ENCODE assay signal across 1 cellular context in the genomic region with DNA sequence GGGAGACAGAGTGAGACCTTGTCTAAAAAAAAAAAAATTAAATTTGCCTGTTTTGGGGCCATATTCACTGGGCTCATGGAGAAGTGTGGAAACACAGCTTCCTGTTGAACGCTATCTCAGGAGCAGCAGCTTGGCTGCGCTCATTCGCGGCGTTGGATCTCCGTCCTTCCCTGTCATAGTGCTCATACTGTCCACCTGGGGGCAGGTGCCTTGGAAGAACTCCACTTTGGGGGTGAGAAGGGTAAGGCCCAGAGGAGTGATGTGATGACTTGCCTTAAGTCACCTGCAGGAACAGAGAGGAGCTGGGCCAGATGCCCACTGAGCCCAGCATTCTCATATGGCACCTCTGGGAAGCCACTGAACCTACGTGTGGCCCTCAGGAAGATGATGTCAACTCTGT.
TF ChIP-seq lines count a peak whose summit lies in the region.

No MANE protein-coding gene starts in this region.

TF ChIP-seq in HepG2, 621 proteins besides CTCF, POLR2A, EP300 and RAD21:
- TF ChIP-seq, protein P1, sequence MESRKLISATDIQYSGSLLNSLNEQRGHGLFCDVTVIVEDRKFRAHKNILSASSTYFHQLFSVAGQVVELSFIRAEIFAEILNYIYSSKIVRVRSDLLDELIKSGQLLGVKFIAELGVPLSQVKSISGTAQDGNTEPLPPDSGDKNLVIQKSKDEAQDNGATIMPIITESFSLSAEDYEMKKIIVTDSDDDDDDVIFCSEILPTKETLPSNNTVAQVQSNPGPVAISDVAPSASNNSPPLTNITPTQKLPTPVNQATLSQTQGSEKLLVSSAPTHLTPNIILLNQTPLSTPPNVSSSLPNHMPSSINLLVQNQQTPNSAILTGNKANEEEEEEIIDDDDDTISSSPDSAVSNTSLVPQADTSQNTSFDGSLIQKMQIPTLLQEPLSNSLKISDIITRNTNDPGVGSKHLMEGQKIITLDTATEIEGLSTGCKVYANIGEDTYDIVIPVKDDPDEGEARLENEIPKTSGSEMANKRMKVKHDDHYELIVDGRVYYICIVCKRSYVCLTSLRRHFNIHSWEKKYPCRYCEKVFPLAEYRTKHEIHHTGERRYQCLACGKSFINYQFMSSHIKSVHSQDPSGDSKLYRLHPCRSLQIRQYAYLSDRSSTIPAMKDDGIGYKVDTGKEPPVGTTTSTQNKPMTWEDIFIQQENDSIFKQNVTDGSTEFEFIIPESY (CRISPR knock-in tag; IDR thresholded peaks at IDR 0.05): peak; percentile 80
- TF ChIP-seq ZNF598 (CRISPR knock-in tag; IDR thresholded peaks at IDR 0.05; ENCODE audit: borderline replicate concordance): no peak
